Comparison of ENCODE assay signal across 29 cellular contexts in the genomic region with DNA sequence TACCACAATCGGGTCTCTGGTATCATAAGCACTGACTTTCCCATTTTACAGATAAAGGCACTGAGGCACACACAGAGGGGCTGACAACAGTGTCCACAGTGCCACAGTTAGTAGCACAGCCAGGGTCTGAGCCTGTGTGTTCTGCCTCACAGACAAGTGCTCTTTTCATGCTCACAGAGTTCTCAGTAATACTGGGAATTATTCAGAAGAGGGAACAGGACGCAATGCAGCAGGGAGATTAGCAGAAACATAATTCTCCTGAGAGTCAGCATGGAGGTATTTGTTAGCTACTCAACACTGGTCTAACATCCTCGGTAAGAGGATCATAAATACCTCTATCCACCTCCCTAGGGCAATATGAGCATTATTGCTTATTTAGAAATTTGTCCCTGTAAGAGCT.
"Had no signal": no experiment of that assay in that cellular context is flagged by ENCODE, and none has a peak within 500 bp of the region (broad histone marks: within the 10 kb centered on the region; RNA-seq: fewer than 3 reads in every experiment).

No MANE protein-coding gene starts in this region.

- H3K27me3 ChIP-seq: heart left ventricle, pancreas, spleen, tibial nerve had no signal

- H3K4me3 Mint-ChIP-seq: activated CD8-positive, alpha-beta T cell treated with anti-CD3 and anti-CD28 coated beads for 36 hours; activated naive CD4-positive, alpha-beta T cell treated with anti-CD3 and anti-CD28 coated beads, Interleukin-2, amount 50 U/mL, for 24 hours; activated naive CD8-positive, alpha-beta T cell treated with anti-CD3 and anti-CD28 coated beads, Interleukin-2, amount 50 U/mL, for 24 hours; activated T-cell treated with anti-CD3 and anti-CD28 coated beads, Interleukin-2, amount 50 U/mL, for 4 hours; central memory CD8-positive, alpha-beta T cell; dendritic cell treated with granulocyte-macrophage colony-stimulating factor and Interleukin-4, amounts not matched to agents 40 ng/mL and 50 ng/mL, for 4 days; endodermal cell; mesothelial cell of epicardium; naive B cell had no signal

- H3K4me3 ChIP-seq: heart left ventricle, pancreas, prostate gland, spleen, tibial nerve had no signal

- H3K27me3 Mint-ChIP-seq: activated naive CD8-positive, alpha-beta T cell treated with anti-CD3 and anti-CD28 coated beads, Interleukin-2, amount 50 U/mL, for 24 hours; dendritic cell treated with granulocyte-macrophage colony-stimulating factor and Interleukin-4, amounts not matched to agents 40 ng/mL and 50 ng/mL, for 4 days; naive B cell had no signal

- ATAC-seq: activated CD8-positive, alpha-beta T cell treated with anti-CD3 and anti-CD28 coated beads for 36 hours; activated naive CD8-positive, alpha-beta T cell treated with anti-CD3 and anti-CD28 coated beads, Interleukin-2, amount 50 U/mL, for 24 hours; activated T-cell treated with anti-CD3 and anti-CD28 coated beads, Interleukin-2, amount 50 U/mL, for 4 hours; esophagus mucosa; heart left ventricle; left cardiac atrium; left ventricle myocardium superior; pancreas had no signal

- H3K4me1 Mint-ChIP-seq: activated naive CD4-positive, alpha-beta T cell treated with anti-CD3 and anti-CD28 coated beads, Interleukin-2, amount 50 U/mL, for 24 hours; activated naive CD8-positive, alpha-beta T cell treated with anti-CD3 and anti-CD28 coated beads, Interleukin-2, amount 50 U/mL, for 24 hours; central memory CD8-positive, alpha-beta T cell; naive B cell had no signal

- H3K36me3 ChIP-seq: heart left ventricle, pancreas, prostate gland, spleen, tibial nerve, WERI-Rb-1 had no signal

- H3K9me3 ChIP-seq: heart left ventricle, pancreas, prostate gland, spleen, tibial nerve had no signal

- FAIRE-seq: bronchial epithelial cell, islet of Langerhans, pancreas, urothelium cell line had no signal

- H3K27ac Mint-ChIP-seq: activated CD8-positive, alpha-beta T cell treated with anti-CD3 and anti-CD28 coated beads for 36 hours; activated naive CD4-positive, alpha-beta T cell treated with anti-CD3 and anti-CD28 coated beads, Interleukin-2, amount 50 U/mL, for 24 hours; activated naive CD8-positive, alpha-beta T cell treated with anti-CD3 and anti-CD28 coated beads, Interleukin-2, amount 50 U/mL, for 24 hours; activated T-helper 2 cell treated with anti-CD3 and anti-CD28 coated beads, Interferon-gamma antibody, Interleukin-2, Interleukin-4, amounts not matched to agents 10 μg/mL and 5 μg/mL and 100 μg/mL, durations not matched to agents 14 hours and 24 hours and 36 hours; dendritic cell treated with granulocyte-macrophage colony-stimulating factor and Interleukin-4, amounts not matched to agents 40 ng/mL and 50 ng/mL, for 4 days; endodermal cell; mesothelial cell of epicardium had no signal

- H3K27ac ChIP-seq: heart left ventricle, pancreas, prostate gland, spleen, tibial nerve, WERI-Rb-1 had no signal

- H3K36me3 Mint-ChIP-seq: activated naive CD4-positive, alpha-beta T cell treated with anti-CD3 and anti-CD28 coated beads, Interleukin-2, amount 50 U/mL, for 24 hours; mesothelial cell of epicardium had no signal

- H3K4me1 ChIP-seq: heart left ventricle, spleen had no signal

- DNase-seq: activated CD4-positive, alpha-beta T cell treated with anti-CD3 and anti-CD28 coated beads, Interleukin-2, amount 50 U/mL, for 1 hour; activated CD4-positive, CD25-positive, alpha-beta regulatory T cell treated with anti-CD3 and anti-CD28 coated beads, Interleukin-2, amount 50 U/mL, for 72 hours; activated CD8-positive, alpha-beta T cell treated with anti-CD3 and anti-CD28 coated beads for 36 hours; activated naive CD8-positive, alpha-beta T cell treated with anti-CD3 and anti-CD28 coated beads, Interleukin-2, amount 50 U/mL, for 24 hours; activated T-cell treated with anti-CD3 and anti-CD28 coated beads, Interleukin-2, amount 50 U/mL, for 4 hours; anterior cingulate cortex; endodermal cell; foreskin fibroblast; heart left ventricle; left cardiac atrium; left ventricle myocardium superior; naive B cell; nucleus accumbens; pancreas; spleen; stimulated activated naive CD4-positive, alpha-beta T cell treated with Interleukin-2 at 50 U/mL for 16 hours; T-helper 9 cell; WERI-Rb-1 had no signal
